14 cellular contexts compared by ENCODE assay signal in genomic region chr1:103489881-103490280, GRCh38. TPM values are rescaled to one million over a fixed set of nuclear protein-coding genes. Genes with fewer than 3 reads are reported as not detected.
DNase-seq lines count a peak whose midpoint lies in the region; ATAC-seq and TF ChIP-seq lines count a peak whose summit lies in the region.
"Had no signal": no experiment of that assay in that cellular context is flagged by ENCODE, and none has a peak within 500 bp of the region (broad histone marks: within the 10 kb centered on the region; RNA-seq: fewer than 3 reads in every experiment).

No MANE protein-coding gene starts in this region.

- no peak for TF ChIP-seq CTCF in ovary (IDR thresholded peaks at IDR 0.05)

- intact Hi-C loops in ovary (cut with DNase I): no loop called here

- in situ Hi-C loops in Caki2 (cut with HindIII; ENCODE audit: low pct_unique_long_range_greater_than_20kb, low sequenced_read_pairs): no loop called here

- no peak for TF ChIP-seq POLR2A in ovary (IDR thresholded peaks at IDR 0.05)

- DNase-seq in Caki2 (ENCODE audit: low read depth): peak; percentile 65
- peak; percentile 8 for DNase-seq in HS-5 (ENCODE audit: low read depth)
- DNase-seq in fibroblast of gingiva (ENCODE audit: low read depth): peak; percentile 27
- no peak for DNase-seq in activated CD4-positive, alpha-beta T cell treated with anti-CD3 and anti-CD28 coated beads for 4 hours
- DNase-seq in amygdala (lab: John Stamatoyannopoulos, UW): no peak
- DNase-seq in ovary: no peak
- DNase-seq in ureter (ENCODE audit: low spot score): no peak
- DNase-seq: activated B cell treated with CpG ODN at 0.5 μM for 24 hours; activated effector memory CD4-positive, alpha-beta T cell treated with anti-CD3 and anti-CD28 coated beads, Interleukin-2, amount 50 U/mL, for 16 hours; naive thymus-derived CD4-positive, alpha-beta T cell; NCI-H2029 treated with DMSO at 0.1 percent for 48 hours had no signal

- H3K27ac ChIP-seq in ovary: no peak overlapping the region
- H3K27ac ChIP-seq: RWPE1 had no signal

- no peaks in the 10 kb centered on the region for H3K4me1 ChIP-seq in ovary (ENCODE audit: insufficient read depth)

- H3K4me3 ChIP-seq in ovary: no peak overlapping the region

- ATAC-seq in GM21423 (IDR thresholded peaks at IDR 0.05; ENCODE audit: unreplicated experiment): peak; percentile 86
- ATAC-seq: naive thymus-derived CD4-positive, alpha-beta T cell; stimulated activated effector memory CD8-positive, alpha-beta T cell treated with anti-CD3 and anti-CD28 coated beads, Interleukin-12 subunit alpha, Interleukin-12 subunit beta, amount 100 ng/mL, for 72 hours had no signal

- TF ChIP-seq EP300 in ovary (IDR thresholded peaks at IDR 0.05): no peak

- H3K9me3 ChIP-seq in ovary: no peaks in the 10 kb centered on the region

- no peaks in the 10 kb centered on the region for H3K27me3 ChIP-seq in ovary

- H3K36me3 ChIP-seq in ovary: no peaks in the 10 kb centered on the region

RNA-seq across cellular contexts. Expression of gene RNPC3, which starts 35.6 kb away (rescaled TPM):
- 4.1 and 8.3 TPM in 2 replicates for total RNA-seq in Caki2 (2014; rRNA removed; shearing (Covaris generic); ENCODE audit: low replicate concordance)
- total RNA-seq in ovary (10 to 100 TPM; 21.6 to 70.2 (median 33.0) TPM), ureter (54.0 TPM)
- 10 to 100 TPM; 20.7 to 30.0 TPM for polyA plus RNA-seq in ovary

Comparison
In these comparisons a context has a peak if more than half of its experiments do, and no peak if none do; other contexts are left out.
1. DNase-seq: peak in Caki2 (single experiment), HS-5 (single experiment) and fibroblast of gingiva (single experiment); none in activated CD4-positive, alpha-beta T cell treated with anti-CD3 and anti-CD28 coated beads for 4 hours (0 of 2), amygdala (0 of 56), ovary (0 of 5) and ureter (single experiment).